ENCODE assay signal across 8 cellular contexts in genomic region chr3:70531063-70531657, GRCh38.
A peak's percentile ranks its signal among the peaks of the same experiment; 100 is the strongest.
DNase-seq lines count a peak whose midpoint lies in the region; ATAC-seq, FAIRE-seq and TF ChIP-seq lines count a peak whose summit lies in the region.

No MANE protein-coding gene starts in this region.

- peak; percentile 85 for TF ChIP-seq CTCF in endodermal cell (conservative IDR thresholded peaks at IDR 0.05)
- peak in 2 of 4 donors; percentile 23 to 38 for TF ChIP-seq CTCF in pancreas (IDR thresholded peaks at IDR 0.05)

- H3K27me3 ChIP-seq in endodermal cell (ENCODE audit: control insufficient read depth, insufficient read depth, low read length, poor library complexity, severe bottlenecking), result no peaks in the 10 kb centered on the region
- H3K27me3 ChIP-seq in pancreas, result no peaks in the 10 kb centered on the region

- H3K27me3 Mint-ChIP-seq in endodermal cell (ENCODE audit: insufficient read depth), result peaks cover 5% of the 10 kb centered on the region

- H3K9me3 ChIP-seq in endodermal cell (ENCODE audit: control insufficient read depth, low read length), result no peaks in the 10 kb centered on the region
- H3K9me3 ChIP-seq in pancreas, result no peaks in the 10 kb centered on the region

- ATAC-seq in pancreas (peak in 3 of 4 donors; percentile 49 to 65 (median 50)), HG03565 (IDR thresholded peaks at IDR 0.05; ENCODE audit: unreplicated experiment) (no peak)

- FAIRE-seq in pancreas (lab: Jason Lieb, UNC), result peak; percentile 65

- no peak overlapping the region for H3K27ac ChIP-seq in endodermal cell (ENCODE audit: low read depth, low read length)
- H3K27ac ChIP-seq in pancreas, result no peak overlapping the region

- H3K36me3 ChIP-seq in endodermal cell (ENCODE audit: control insufficient read depth, insufficient read depth, low read length) (no peaks in the 10 kb centered on the region), pancreas (no peaks in the 10 kb centered on the region)

- no peak overlapping the region for H3K27ac Mint-ChIP-seq in endodermal cell

- intact Hi-C loops in pancreas (cut with DNase I), result no loop called here

- no peak overlapping the region for H3K4me3 Mint-ChIP-seq in endodermal cell

- H3K36me3 Mint-ChIP-seq in endodermal cell (ENCODE audit: low read depth), result no peaks in the 10 kb centered on the region

- peak; percentile 48 for DNase-seq in DMS 273 (lab: John Stamatoyannopoulos, UW; ENCODE audit: unreplicated experiment)
- no peak for DNase-seq in DMS 273 treated with DMSO at 0.1 percent for 48 hours (lab: John Stamatoyannopoulos, UW)
- DNase-seq in NCI-H69 (lab: John Stamatoyannopoulos, UW), result peak; percentile 21
- DNase-seq in endodermal cell, result no peak
- no peak for DNase-seq in pancreas
- no peak for DNase-seq in NCI-H1694 treated with DMSO at 0.1 percent for 48 hours (lab: John Stamatoyannopoulos, UW)
- no peak for DNase-seq in cortex of kidney (lab: John Stamatoyannopoulos, UW)

- WGBS in endodermal cell (ENCODE audit: insufficient coverage in 1 of 2, insufficient read length in 1 of 2), 2 experiments, result 55 to 100% methylated on average over 1 to 4 of the region's 4 CpGs
- 19 to 21% methylated on average over 4 of the region's 4 CpGs for whole genome bisulfite sequencing in pancreas, 2 donors

- peaks cover 5% of the 10 kb centered on the region for H3K4me1 Mint-ChIP-seq in endodermal cell

- H3K4me3 ChIP-seq in endodermal cell (ENCODE audit: low read length) (no peak overlapping the region), pancreas (no peak overlapping the region)

- H3K4me1 ChIP-seq in endodermal cell (ENCODE audit: control insufficient read depth, insufficient read depth, low read length) (no peaks in the 10 kb centered on the region), pancreas (peaks cover 0 to 9% (median 0%) of the 10 kb centered on the region in 3 donors)

- H3K9me3 Mint-ChIP-seq in endodermal cell, result no peaks in the 10 kb centered on the region

- no peak overlapping the region for H3K9ac ChIP-seq in endodermal cell (ENCODE audit: extremely low read depth, low read length, poor library complexity, severe bottlenecking)

Comparison
In these comparisons a context has a peak if more than half of its experiments do, and no peak if none do; other contexts are left out.
1. DNase-seq: peak in DMS 273 (single experiment) and NCI-H69 (single experiment); none in DMS 273 treated with DMSO at 0.1 percent for 48 hours (single experiment), endodermal cell (single experiment), pancreas (0 of 6), NCI-H1694 treated with DMSO at 0.1 percent for 48 hours (single experiment) and cortex of kidney (single experiment).